In the genomic region with DNA sequence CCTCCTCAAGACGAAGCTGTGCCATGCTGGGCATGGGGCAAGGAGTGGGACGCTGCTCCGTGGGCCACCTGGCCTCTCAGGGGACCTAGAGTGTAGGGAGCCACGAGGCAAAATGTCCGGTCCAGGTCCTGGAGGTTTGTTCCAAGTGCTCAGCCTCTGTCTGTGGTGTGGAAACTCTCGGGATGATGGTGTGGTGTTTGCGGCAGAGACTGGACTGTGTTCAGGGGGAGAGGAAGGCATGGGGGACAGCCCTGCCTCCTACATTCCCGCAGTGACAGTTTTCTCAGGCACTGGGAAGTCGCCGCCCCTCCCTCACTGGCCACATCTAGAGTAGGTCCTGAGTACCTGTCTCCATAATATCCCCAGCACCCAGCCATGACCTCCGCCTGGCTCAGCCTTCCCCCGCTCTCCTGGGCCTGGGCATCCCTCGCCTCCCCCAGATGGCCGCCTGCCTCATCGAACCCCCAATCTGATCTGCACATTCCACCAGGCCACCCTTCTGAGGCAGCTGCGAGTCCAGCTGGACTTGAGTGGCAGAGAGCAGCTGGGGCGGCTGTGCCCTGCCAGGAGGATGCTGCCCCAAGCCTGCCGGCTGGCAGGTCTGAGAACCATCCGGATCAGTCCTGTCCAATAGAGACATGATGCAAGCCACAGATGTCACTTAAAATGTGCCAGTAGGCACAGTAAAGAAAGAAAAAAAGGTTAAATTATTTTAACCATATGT, we compare ENCODE assay signal across 1 cellular context.
TF ChIP-seq lines count a peak whose summit lies in the region.

No MANE protein-coding gene starts in this region.

TF ChIP-seq in IMR-90, 13 proteins besides CTCF, POLR2A, EP300 and RAD21:
- TF ChIP-seq, protein P1, sequence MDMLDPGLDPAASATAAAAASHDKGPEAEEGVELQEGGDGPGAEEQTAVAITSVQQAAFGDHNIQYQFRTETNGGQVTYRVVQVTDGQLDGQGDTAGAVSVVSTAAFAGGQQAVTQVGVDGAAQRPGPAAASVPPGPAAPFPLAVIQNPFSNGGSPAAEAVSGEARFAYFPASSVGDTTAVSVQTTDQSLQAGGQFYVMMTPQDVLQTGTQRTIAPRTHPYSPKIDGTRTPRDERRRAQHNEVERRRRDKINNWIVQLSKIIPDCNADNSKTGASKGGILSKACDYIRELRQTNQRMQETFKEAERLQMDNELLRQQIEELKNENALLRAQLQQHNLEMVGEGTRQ (IDR thresholded peaks at IDR 0.05; ENCODE audit: low read depth, low read length), result no peak
- TF ChIP-seq MAFK (IDR thresholded peaks at IDR 0.05; ENCODE audit: low read depth, low read length), result no peak
- TF ChIP-seq, protein P2, sequence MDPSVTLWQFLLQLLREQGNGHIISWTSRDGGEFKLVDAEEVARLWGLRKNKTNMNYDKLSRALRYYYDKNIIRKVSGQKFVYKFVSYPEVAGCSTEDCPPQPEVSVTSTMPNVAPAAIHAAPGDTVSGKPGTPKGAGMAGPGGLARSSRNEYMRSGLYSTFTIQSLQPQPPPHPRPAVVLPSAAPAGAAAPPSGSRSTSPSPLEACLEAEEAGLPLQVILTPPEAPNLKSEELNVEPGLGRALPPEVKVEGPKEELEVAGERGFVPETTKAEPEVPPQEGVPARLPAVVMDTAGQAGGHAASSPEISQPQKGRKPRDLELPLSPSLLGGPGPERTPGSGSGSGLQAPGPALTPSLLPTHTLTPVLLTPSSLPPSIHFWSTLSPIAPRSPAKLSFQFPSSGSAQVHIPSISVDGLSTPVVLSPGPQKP (IDR thresholded peaks at IDR 0.05; ENCODE audit: borderline replicate concordance, low read depth, low read length), result no peak
- TF ChIP-seq RCOR1 (IDR thresholded peaks at IDR 0.05; ENCODE audit: insufficient replicate concordance, low read length), result no peak
- TF ChIP-seq MAZ (IDR thresholded peaks at IDR 0.05; ENCODE audit: borderline replicate concordance, low read depth, low read length), result no peak
- no peak for TF ChIP-seq SMC3 (IDR thresholded peaks at IDR 0.05; ENCODE audit: low read depth, low read length)
- TF ChIP-seq FOS (IDR thresholded peaks at IDR 0.05; ENCODE audit: low read depth, low read length), result no peak
- TF ChIP-seq BHLHE40 (IDR thresholded peaks at IDR 0.05; ENCODE audit: low read depth, low read length), result no peak
- TF ChIP-seq CEBPB (IDR thresholded peaks at IDR 0.05; ENCODE audit: low read depth, low read length), result no peak
- no peak for TF ChIP-seq NFE2L2 (IDR thresholded peaks at IDR 0.05; ENCODE audit: low read depth, low read length)
- TF ChIP-seq RFX5 (IDR thresholded peaks at IDR 0.05; ENCODE audit: low read depth, low read length), result no peak
- no peak for TF ChIP-seq CHD1 (IDR thresholded peaks at IDR 0.05; ENCODE audit: low read depth, low read length)
- no peak for TF ChIP-seq MXI1 (IDR thresholded peaks at IDR 0.05; ENCODE audit: borderline replicate concordance, low read depth, low read length)
